18 cellular contexts compared by ENCODE assay signal in genomic region chr6:12709116-12709515, GRCh38. TPM values are rescaled to one million over a fixed set of nuclear protein-coding genes. Genes with fewer than 3 reads are reported as not detected.
DNase-seq lines count a peak whose midpoint lies in the region; ATAC-seq and TF ChIP-seq lines count a peak whose summit lies in the region.
"Had no signal": no experiment of that assay in that cellular context is flagged by ENCODE, and none has a peak within 500 bp of the region (broad histone marks: within the 10 kb centered on the region; RNA-seq: fewer than 3 reads in every experiment).

No MANE protein-coding gene starts in this region.

- H2BK5ac ChIP-seq in mesendoderm (ENCODE audit: low read length): no peak overlapping the region

- H3K18ac ChIP-seq in mesendoderm (ENCODE audit: low read length): no peak overlapping the region

- H3K27ac Mint-ChIP-seq in stimulated activated naive CD8-positive, alpha-beta T cell treated with anti-CD3 and anti-CD28 coated beads, Interleukin-15, amount 100 ng/mL, for 72 hours: no peak overlapping the region
- H3K27ac Mint-ChIP-seq: T-helper 2 cell treated with Interferon-gamma antibody and Interleukin-4, amounts not matched to agents 5 μg/mL and 100 μg/mL, for 36 hours had no signal

- H3K27me3 ChIP-seq in mesendoderm (ENCODE audit: insufficient read depth, low read length, poor library complexity): no peaks in the 10 kb centered on the region

- H3K4me1 ChIP-seq in mesendoderm (ENCODE audit: control insufficient read depth, low read depth, low read length): peaks cover 2% of the 10 kb centered on the region
- H3K4me1 ChIP-seq: prostate gland, suprapubic skin had no signal

- no peaks in the 10 kb centered on the region for H3K9me3 Mint-ChIP-seq in stimulated activated naive CD8-positive, alpha-beta T cell treated with anti-CD3 and anti-CD28 coated beads, Interleukin-15, amount 100 ng/mL, for 72 hours
- H3K9me3 Mint-ChIP-seq: T-helper 2 cell treated with Interferon-gamma antibody and Interleukin-4, amounts not matched to agents 5 μg/mL and 100 μg/mL, for 36 hours had no signal

- WGBS in mesendoderm (ENCODE audit: extremely low coverage, insufficient coverage, low lambda C conversion rate): no CpG with 5 or more reads among the region's 1 CpG

- DNase-seq in AG04449 (ENCODE audit: low read depth, low spot score) (peak; percentile 26), HS-5 (ENCODE audit: low read depth) (peak; percentile 65), choroid plexus epithelial cell (ENCODE audit: low read depth) (peak; percentile 5), mesendoderm (peak; percentile 76), ecto neural progenitor cell (ENCODE audit: low spot score) (no peak), NCI-H1092 treated with DMSO at 0.1 percent for 48 hours (lab: John Stamatoyannopoulos, UW) (no peak), LoVo (ENCODE audit: low spot score) (no peak)
- DNase-seq in stimulated activated naive CD8-positive, alpha-beta T cell treated with anti-CD3 and anti-CD28 coated beads, Interleukin-15, amount 100 ng/mL, for 72 hours: no peak
- DNase-seq: activated CD4-positive, alpha-beta T cell treated with anti-CD3 and anti-CD28 coated beads for 4 hours; activated naive CD4-positive, alpha-beta T cell treated with anti-CD3 and anti-CD28 coated beads, Interleukin-2, amount 50 U/mL, for 16 hours; activated T-cell treated with anti-CD3 and anti-CD28 coated beads for 4 hours; caudate nucleus; kidney; Right ventricle myocardium superior; stimulated activated CD4-positive, alpha-beta T cell treated with anti-CD3 and anti-CD28 coated beads, Interleukin-15, amount 100 ng/mL, for 24 hours had no signal

- no peak overlapping the region for H3K9ac ChIP-seq in mesendoderm (ENCODE audit: low read length)

- POLR2A ChIA-PET in AG04449 (lab: Yijun Ruan, JAX): no interaction called here

- peaks cover 15% of the 10 kb centered on the region for H3K27me3 Mint-ChIP-seq in stimulated activated naive CD8-positive, alpha-beta T cell treated with anti-CD3 and anti-CD28 coated beads, Interleukin-15, amount 100 ng/mL, for 72 hours

- no peak for ATAC-seq in stimulated activated naive CD8-positive, alpha-beta T cell treated with anti-CD3 and anti-CD28 coated beads, Interleukin-15, amount 100 ng/mL, for 72 hours

- no peaks in the 10 kb centered on the region for H3K4me1 Mint-ChIP-seq in stimulated activated naive CD8-positive, alpha-beta T cell treated with anti-CD3 and anti-CD28 coated beads, Interleukin-15, amount 100 ng/mL, for 72 hours

- H3K4me2 ChIP-seq in mesendoderm (ENCODE audit: low read length): no peak overlapping the region

- TF ChIP-seq CTCF in AG04449 (IDR thresholded peaks at IDR 0.05; ENCODE audit: insufficient read depth, low read length, missing control alignments): no peak
- no peak for TF ChIP-seq CTCF in choroid plexus epithelial cell (conservative IDR thresholded peaks at IDR 0.05; ENCODE audit: low read depth, low read length)

- no peak overlapping the region for H2BK15ac ChIP-seq in mesendoderm (replicated peaks; ENCODE audit: low read depth)

- no peaks in the 10 kb centered on the region for H3K79me1 ChIP-seq in mesendoderm (ENCODE audit: low read length)

- no peaks in the 10 kb centered on the region for H3K79me2 ChIP-seq in mesendoderm (ENCODE audit: control insufficient read depth, insufficient read depth, low read length)

- H4K8ac ChIP-seq in mesendoderm (ENCODE audit: low read depth, low read length): no peak overlapping the region

- H2BK120ac ChIP-seq in mesendoderm (ENCODE audit: low read depth, low read length): no peak overlapping the region

- H3K23ac ChIP-seq in mesendoderm (ENCODE audit: low read length): no peak overlapping the region

- no peak overlapping the region for H4K5ac ChIP-seq in mesendoderm (ENCODE audit: low read length)

- H3K56ac ChIP-seq in mesendoderm (ENCODE audit: low read length): no peak overlapping the region

- no peak overlapping the region for H3K27ac ChIP-seq in mesendoderm (ENCODE audit: low read depth, low read length)
- H3K27ac ChIP-seq: prostate gland, suprapubic skin had no signal

- no peaks in the 10 kb centered on the region for H3K36me3 ChIP-seq in mesendoderm (ENCODE audit: control insufficient read depth, insufficient read depth, low read length)
- H3K36me3 ChIP-seq: prostate gland, suprapubic skin had no signal

- CTCF ChIA-PET in AG04449 (lab: Yijun Ruan, JAX): no interaction called here

- H3K4me3 Mint-ChIP-seq in stimulated activated naive CD8-positive, alpha-beta T cell treated with anti-CD3 and anti-CD28 coated beads, Interleukin-15, amount 100 ng/mL, for 72 hours: no peak overlapping the region
- H3K4me3 Mint-ChIP-seq: T-helper 2 cell treated with Interferon-gamma antibody and Interleukin-4, amounts not matched to agents 5 μg/mL and 100 μg/mL, for 36 hours had no signal

- no peak overlapping the region for H2AK5ac ChIP-seq in mesendoderm (ENCODE audit: low read length)

- H3K4me3 ChIP-seq in AG04449 (ENCODE audit: low read depth, low read length): no peak overlapping the region
- H3K4me3 ChIP-seq in choroid plexus epithelial cell (ENCODE audit: low read depth, low read length): no peak overlapping the region
- no peak overlapping the region for H3K4me3 ChIP-seq in mesendoderm (ENCODE audit: low read length)
- H3K4me3 ChIP-seq: prostate gland, suprapubic skin had no signal

- no peak overlapping the region for H3K4ac ChIP-seq in mesendoderm (ENCODE audit: low read depth, low read length)

RNA-seq across cellular contexts. Expression of gene PHACTR1, which starts 7.5 kb away (rescaled TPM):
- 5.7 TPM for polyA plus RNA-seq in mesendoderm (2013, experiment 1 of 2)
- polyA plus RNA-seq in mesendoderm (2013, experiment 2 of 2): 5.7 TPM

Comparison
In these comparisons a context has a peak if more than half of its experiments do, and no peak if none do; other contexts are left out.
1. DNase-seq: peak in AG04449 (single experiment), HS-5 (single experiment), choroid plexus epithelial cell (single experiment) and mesendoderm (single experiment); none in ecto neural progenitor cell (single experiment), NCI-H1092 treated with DMSO at 0.1 percent for 48 hours (single experiment), LoVo (single experiment) and stimulated activated naive CD8-positive, alpha-beta T cell treated with anti-CD3 and anti-CD28 coated beads, Interleukin-15, amount 100 ng/mL, for 72 hours (0 of 2).